ENCODE assay signal across 13 cellular contexts in the genomic region with DNA sequence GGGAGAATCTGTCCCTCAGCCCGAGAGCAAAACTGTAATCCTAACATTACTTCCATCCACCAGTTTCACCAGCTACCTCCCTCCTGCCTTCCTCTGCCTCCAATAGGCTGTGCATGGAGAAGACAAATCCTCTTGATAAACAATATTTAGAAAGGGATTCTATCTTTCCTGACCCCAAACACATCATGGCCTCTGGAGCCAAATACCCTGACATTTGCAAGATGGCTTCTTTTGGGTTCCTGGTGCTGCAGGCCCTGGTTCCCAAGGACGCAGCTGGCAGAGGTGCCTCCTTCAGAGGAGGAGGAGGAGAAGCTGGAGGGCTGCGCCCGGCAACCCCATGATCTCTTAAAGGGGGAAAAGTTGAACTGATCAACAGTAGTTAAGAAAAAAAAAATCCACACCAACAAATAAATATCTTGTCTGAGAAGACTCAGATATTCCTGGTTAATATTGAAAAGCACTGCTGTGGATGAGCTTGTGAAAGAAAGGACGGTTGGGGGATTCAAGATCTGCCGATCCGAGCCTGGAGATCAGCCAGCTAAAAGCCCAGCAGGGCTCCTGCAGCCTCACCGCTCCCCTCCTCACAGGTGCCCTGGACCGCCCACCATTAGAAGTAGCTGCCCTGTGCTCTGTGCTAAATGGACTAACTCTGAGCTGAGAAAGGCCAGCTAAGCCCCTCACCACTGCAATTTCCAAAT. TPM values are rescaled to one million over a fixed set of nuclear protein-coding genes. Genes with fewer than 3 reads are reported as not detected.
DNase-seq lines count a peak whose midpoint lies in the region; ATAC-seq and TF ChIP-seq lines count a peak whose summit lies in the region.
"Had no signal": no experiment of that assay in that cellular context is flagged by ENCODE, and none has a peak within 500 bp of the region (broad histone marks: within the 10 kb centered on the region; RNA-seq: fewer than 3 reads in every experiment).

No MANE protein-coding gene starts in this region.

- no peaks in the 10 kb centered on the region for H3K9me3 Mint-ChIP-seq in effector memory CD8-positive, alpha-beta T cell

- H3K27ac ChIP-seq in SU-DHL-6 (ENCODE audit: low read depth, low read length): peak overlapping the region; percentile 97
- H3K27ac ChIP-seq in coronary artery: no peak overlapping the region
- H3K27ac ChIP-seq in vagina: no peak overlapping the region
- H3K27ac ChIP-seq: 22Rv1, transverse colon had no signal

- H3K4me2 ChIP-seq in SU-DHL-6 (ENCODE audit: low read depth, low read length, poor library complexity, severe bottlenecking): peak overlapping the region; percentile 99

- H3K27ac Mint-ChIP-seq in effector memory CD8-positive, alpha-beta T cell: peak overlapping the region; percentile 23 to 95

- H3K27me3 Mint-ChIP-seq in effector memory CD8-positive, alpha-beta T cell: no peaks in the 10 kb centered on the region

- ATAC-seq in effector memory CD8-positive, alpha-beta T cell (replicated peaks): no peak
- ATAC-seq: left lobe of liver had no signal

- no peaks in the 10 kb centered on the region for H3K9me2 ChIP-seq in SU-DHL-6 (replicated peaks; ENCODE audit: insufficient read depth, low read length)

- no peaks in the 10 kb centered on the region for H3K9me3 ChIP-seq in SU-DHL-6 (ENCODE audit: insufficient read depth, low read length)
- no peaks in the 10 kb centered on the region for H3K9me3 ChIP-seq in vagina
- H3K9me3 ChIP-seq: transverse colon had no signal

- H3K27me3 ChIP-seq in SU-DHL-6 (ENCODE audit: low read length): no peaks in the 10 kb centered on the region
- no peaks in the 10 kb centered on the region for H3K27me3 ChIP-seq in vagina

- H3F3A ChIP-seq in SU-DHL-6 (ENCODE audit: insufficient read depth): peaks cover 35% of the 10 kb centered on the region

- no peak for TF ChIP-seq POLR2A in vagina (IDR thresholded peaks at IDR 0.05)

- no peak overlapping the region for H2AFZ ChIP-seq in SU-DHL-6 (ENCODE audit: low read depth, low read length, severe bottlenecking)

- peak overlapping the region; percentile 80 for H3K9ac ChIP-seq in SU-DHL-6 (ENCODE audit: low read length)

- H3K36me3 ChIP-seq in SU-DHL-6 (ENCODE audit: low read length) (peaks cover 5% of the 10 kb centered on the region; the same call in 1 of the 2 replicates), vagina (no peaks in the 10 kb centered on the region)
- H3K36me3 ChIP-seq: transverse colon had no signal

- peak overlapping the region; percentile 80 to 92 for H3K4me3 Mint-ChIP-seq in effector memory CD8-positive, alpha-beta T cell

- intact Hi-C loops in vagina (cut with DNase I): no loop called here

- H3K4me1 ChIP-seq in vagina: peaks cover 12% of the 10 kb centered on the region

- H3K36me3 Mint-ChIP-seq in effector memory CD8-positive, alpha-beta T cell (ENCODE audit: insufficient read depth): no peaks in the 10 kb centered on the region

- H3K79me2 ChIP-seq in SU-DHL-6 (ENCODE audit: insufficient read depth, low read length): no peaks in the 10 kb centered on the region; the same call in 1 of the 2 replicates

- peak overlapping the region; percentile 74 for H3K4me3 ChIP-seq in SU-DHL-6 (ENCODE audit: insufficient read depth, low read length, poor library complexity, severe bottlenecking)
- no peak overlapping the region for H3K4me3 ChIP-seq in coronary artery
- no peak overlapping the region for H3K4me3 ChIP-seq in vagina

- peaks cover 8% of the 10 kb centered on the region in 2 donors for H3K4me1 Mint-ChIP-seq in effector memory CD8-positive, alpha-beta T cell (ENCODE audit: low read depth in 2 of 2)

- no peaks in the 10 kb centered on the region for H4K20me1 ChIP-seq in SU-DHL-6 (ENCODE audit: low read depth, low read length)

- TF ChIP-seq CTCF in SU-DHL-6 (IDR thresholded peaks at IDR 0.05; ENCODE audit: insufficient read depth, low read length, poor library complexity, severe bottlenecking) (no peak), coronary artery (IDR thresholded peaks at IDR 0.05) (no peak), vagina (IDR thresholded peaks at IDR 0.05) (no peak)

- DNase-seq in DMS 273 (lab: John Stamatoyannopoulos, UW; ENCODE audit: unreplicated experiment): peak; percentile 86
- no peak for DNase-seq in DMS 273 treated with DMSO at 0.1 percent for 48 hours (lab: John Stamatoyannopoulos, UW)
- DNase-seq in ELF-1 (ENCODE audit: low read depth, low spot score): peak; percentile 26
- no peak for DNase-seq in effector memory CD8-positive, alpha-beta T cell
- DNase-seq in HCEC 1CT: no peak
- DNase-seq in coronary artery (ENCODE audit: low spot score): no peak
- no peak for DNase-seq in vagina (ENCODE audit: extremely low spot score in 2 of 2)
- DNase-seq: NCI-H187, transverse colon had no signal

RNA-seq across cellular contexts. Expression of gene KCNK12, which starts 51.0 kb away (rescaled TPM):
- not detected for total RNA-seq in vagina
- total RNA-seq: H4, left lobe of liver had no signal

Comparison
In these comparisons a context has a peak if more than half of its experiments do, and no peak if none do; other contexts are left out.
1. DNase-seq: peak in DMS 273 (single experiment) and ELF-1 (single experiment); none in DMS 273 treated with DMSO at 0.1 percent for 48 hours (single experiment), effector memory CD8-positive, alpha-beta T cell (0 of 3), HCEC 1CT (single experiment), coronary artery (single experiment) and vagina (0 of 2).